1 cellular context compared by ENCODE assay signal in genomic region chr6:82247634-82248232, GRCh38.
TF ChIP-seq lines count a peak whose summit lies in the region.

IBTK (minus strand) TSS chr6:82247744; CDS start chr6:82240486, 7,258 bp downstream.

TF ChIP-seq in HepG2, 621 proteins besides CTCF, POLR2A, EP300 and RAD21 (continued from another document and continues in another):
- TF ChIP-seq FOXP4 (CRISPR knock-in tag; IDR thresholded peaks at IDR 0.05) (peak; percentile 30), FOXO1 (CRISPR knock-in tag; IDR thresholded peaks at IDR 0.05) (no peak), SOX13 (IDR thresholded peaks at IDR 0.05) (no peak), SOX13 (CRISPR knock-in tag; conservative IDR thresholded peaks at IDR 0.05 in 1 of 2, IDR thresholded peaks at IDR 0.05 in 1 of 2) (peak in 1 of 2 experiments; percentile 50; a peak in 1 of 4 replicates), RBAK (CRISPR knock-in tag; IDR thresholded peaks at IDR 0.05) (no peak), CENPBD1 (CRISPR knock-in tag; IDR thresholded peaks at IDR 0.05; ENCODE audit: borderline replicate concordance, low read depth) (0 out of 2 replicates have a peak, but pooled peaks have one; percentile 22), UBTF (CRISPR knock-in tag; IDR thresholded peaks at IDR 0.05) (peak; percentile 68), TGIF2 (CRISPR knock-in tag; IDR thresholded peaks at IDR 0.05) (no peak), GMEB2 (CRISPR knock-in tag; IDR thresholded peaks at IDR 0.05; ENCODE audit: low read depth) (no peak), JARID2 (CRISPR knock-in tag; IDR thresholded peaks at IDR 0.05; ENCODE audit: insufficient replicate concordance) (no peak), GTF3A (CRISPR knock-in tag; conservative IDR thresholded peaks at IDR 0.05) (no peak), RBM22 (optimal IDR thresholded peaks at IDR 0.05; ENCODE audit: low read length) (no peak), ZNF891 (CRISPR knock-in tag; IDR thresholded peaks at IDR 0.05) (0 out of 2 replicates have a peak, but pooled peaks have one; percentile 24), PRDM4 (CRISPR knock-in tag; IDR thresholded peaks at IDR 0.05; ENCODE audit: borderline replicate concordance) (no peak), ZNF44 (CRISPR knock-in tag; IDR thresholded peaks at IDR 0.05) (no peak; the same call in 1 of the 2 replicates), ZNF878 (CRISPR knock-in tag; IDR thresholded peaks at IDR 0.05) (0 out of 2 replicates have a peak, but pooled peaks have one; percentile 21), ZNF446 (CRISPR knock-in tag; IDR thresholded peaks at IDR 0.05) (no peak; the same call in 1 of the 2 replicates), FOXO4 (CRISPR knock-in tag; conservative IDR thresholded peaks at IDR 0.05) (no peak), SRSF1 (optimal IDR thresholded peaks at IDR 0.05; ENCODE audit: low read depth, low read length) (peak; percentile 32), KDM2A (CRISPR knock-in tag; IDR thresholded peaks at IDR 0.05; ENCODE audit: borderline replicate concordance, low read depth) (peak; percentile 23), ZFP36L2 (CRISPR knock-in tag; IDR thresholded peaks at IDR 0.05) (no peak), NFIC (IDR thresholded peaks at IDR 0.05; ENCODE audit: low read length) (peak; percentile 69; the same call in 1 of the 2 replicates), MAZ (IDR thresholded peaks at IDR 0.05; ENCODE audit: borderline replicate concordance, low read depth, low read length) (no peak), MAZ (CRISPR knock-in tag; IDR thresholded peaks at IDR 0.05; ENCODE audit: low read depth) (peak; percentile 43; the same call in 1 of the 2 replicates), TRIM24 (CRISPR knock-in tag; IDR thresholded peaks at IDR 0.05) (no peak), ZNF724P (CRISPR knock-in tag; IDR thresholded peaks at IDR 0.05; ENCODE audit: borderline replicate concordance) (no peak), SMARCC2 (IDR thresholded peaks at IDR 0.05) (no peak), PBX3 (CRISPR knock-in tag; IDR thresholded peaks at IDR 0.05; ENCODE audit: borderline replicate concordance) (no peak), NKX3-1 (CRISPR knock-in tag; IDR thresholded peaks at IDR 0.05) (peak; percentile 60; the same call in 1 of the 2 replicates), BORCS8-MEF2B (CRISPR knock-in tag; IDR thresholded peaks at IDR 0.05) (peak; percentile 53), SP2 (CRISPR knock-in tag; IDR thresholded peaks at IDR 0.05) (peak; percentile 81), ZNF232 (CRISPR knock-in tag; IDR thresholded peaks at IDR 0.05; ENCODE audit: borderline replicate concordance) (peak; percentile 10; the same call in 1 of the 2 replicates), PAWR (CRISPR knock-in tag; IDR thresholded peaks at IDR 0.05; ENCODE audit: borderline replicate concordance) (no peak), HHEX (CRISPR knock-in tag; IDR thresholded peaks at IDR 0.05) (no peak), IKZF5 (CRISPR knock-in tag; IDR thresholded peaks at IDR 0.05) (no peak; the same call in 1 of the 2 replicates), DNMT1 (CRISPR knock-in tag; IDR thresholded peaks at IDR 0.05) (no peak), ZNF263 (CRISPR knock-in tag; IDR thresholded peaks at IDR 0.05) (no peak; the same call in 1 of the 2 replicates), HCFC1 (IDR thresholded peaks at IDR 0.05; ENCODE audit: low read depth, low read length) (peak; percentile 10; the same call in 1 of the 2 replicates), MYNN (CRISPR knock-in tag; IDR thresholded peaks at IDR 0.05; ENCODE audit: low read depth) (no peak; the same call in 1 of the 2 replicates), IKZF1 (IDR thresholded peaks at IDR 0.05) (no peak), ZKSCAN5 (CRISPR knock-in tag; IDR thresholded peaks at IDR 0.05) (no peak), AHR (CRISPR knock-in tag; IDR thresholded peaks at IDR 0.05) (no peak), CBX1 (IDR thresholded peaks at IDR 0.05; ENCODE audit: low read depth) (no peak), HNRNPK (IDR thresholded peaks at IDR 0.05; ENCODE audit: low read depth, low read length, poor library complexity, severe bottlenecking) (no peak), YEATS4 (CRISPR knock-in tag; IDR thresholded peaks at IDR 0.05; ENCODE audit: borderline replicate concordance) (peak; percentile 41; the same call in 1 of the 2 replicates), PHF21A (CRISPR knock-in tag; IDR thresholded peaks at IDR 0.05) (peak; percentile 92), TEF (CRISPR knock-in tag; IDR thresholded peaks at IDR 0.05) (peak; percentile 17; the same call in 1 of the 2 replicates), ZNF235 (CRISPR knock-in tag; IDR thresholded peaks at IDR 0.05; ENCODE audit: borderline replicate concordance) (0 out of 2 replicates have a peak, but pooled peaks have one; percentile 77), SP140L (CRISPR knock-in tag; IDR thresholded peaks at IDR 0.05; ENCODE audit: borderline replicate concordance) (no peak)
